ENCODE assay signal across 1 cellular context in genomic region chr3:58084788-58085543, GRCh38.
TF ChIP-seq lines count a peak whose summit lies in the region.

No MANE protein-coding gene starts in this region.

TF ChIP-seq in GM12878, 131 proteins besides CTCF, POLR2A, EP300 and RAD21 (continued from another document and continues in another):
- TF ChIP-seq IRF5 (IDR thresholded peaks at IDR 0.05; ENCODE audit: borderline replicate concordance) (no peak), KLF5 (IDR thresholded peaks at IDR 0.05; ENCODE audit: partially characterized antibody) (no peak), NR2C2 (IDR thresholded peaks at IDR 0.05; ENCODE audit: borderline replicate concordance, control insufficient read depth, insufficient read length, low read depth) (no peak), EED (IDR thresholded peaks at IDR 0.05; ENCODE audit: low read depth) (0 out of 2 replicates have a peak, but pooled peaks have one; percentile 24), REST (IDR thresholded peaks at IDR 0.05; ENCODE audit: low read depth, low read length) (no peak), SIX5 (IDR thresholded peaks at IDR 0.05; ENCODE audit: low read depth, low read length, severe bottlenecking) (no peak), NR2F1 (conservative IDR thresholded peaks at IDR 0.05) (peak; percentile 98), JUNB (IDR thresholded peaks at IDR 0.05) (peak; percentile 20; the same call in 1 of the 2 replicates), ZBED1 (IDR thresholded peaks at IDR 0.05; ENCODE audit: borderline replicate concordance) (peak; percentile 44; the same call in 1 of the 2 replicates), DPF2 (IDR thresholded peaks at IDR 0.05) (no peak), NFYA (IDR thresholded peaks at IDR 0.05; ENCODE audit: borderline replicate concordance, low read depth, low read length) (no peak), RAD51 (IDR thresholded peaks at IDR 0.05) (peak; percentile 80), CBFB (IDR thresholded peaks at IDR 0.05; ENCODE audit: low read depth) (peak; percentile 58; the same call in 1 of the 2 replicates), SMARCA5 (IDR thresholded peaks at IDR 0.05) (no peak), ZNF274 (IDR thresholded peaks at IDR 0.05; ENCODE audit: insufficient read depth, insufficient read length) (no peak), ATF3 (IDR thresholded peaks at IDR 0.05; ENCODE audit: borderline replicate concordance, extremely low read depth, low read depth, low read length) (no peak), BRCA1 (IDR thresholded peaks at IDR 0.05; ENCODE audit: low read depth, low read length) (no peak), CREM (IDR thresholded peaks at IDR 0.05; ENCODE audit: low read depth) (peak; percentile 12; the same call in 1 of the 2 replicates), E4F1 (IDR thresholded peaks at IDR 0.05; ENCODE audit: borderline replicate concordance, partially characterized antibody) (no peak), SMAD1 (IDR thresholded peaks at IDR 0.05; ENCODE audit: low read depth, partially characterized antibody) (no peak), MTA2 (IDR thresholded peaks at IDR 0.05; ENCODE audit: low read depth) (peak; percentile 49; the same call in 1 of the 2 replicates), EZH2 (IDR thresholded peaks at IDR 0.05; ENCODE audit: borderline replicate concordance, control insufficient read depth, low read depth, low read length) (no peak), KDM1A (IDR thresholded peaks at IDR 0.05; ENCODE audit: borderline replicate concordance) (no peak), PRDM15 (CRISPR knock-in tag; IDR thresholded peaks at IDR 0.05) (no peak), RELA (IDR thresholded peaks at IDR 0.05; ENCODE audit: borderline replicate concordance, partially characterized antibody) (no peak), TARDBP (IDR thresholded peaks at IDR 0.05; ENCODE audit: borderline replicate concordance) (no peak), PAX5 (IDR thresholded peaks at IDR 0.05; ENCODE audit: borderline replicate concordance, low read depth, low read length) (no peak), TCF12 (IDR thresholded peaks at IDR 0.05; ENCODE audit: low read depth, low read length) (no peak), MLLT1 (IDR thresholded peaks at IDR 0.05) (no peak), RFX5 (IDR thresholded peaks at IDR 0.05; ENCODE audit: low read depth, low read length) (no peak), ATF7 (IDR thresholded peaks at IDR 0.05; ENCODE audit: low read depth) (peak; percentile 53; the same call in 1 of the 2 replicates), IKZF1 (conservative IDR thresholded peaks at IDR 0.05) (peak; percentile 55; the same call in 1 of the 2 replicates), SREBF1 (IDR thresholded peaks at IDR 0.05; ENCODE audit: low read length) (no peak), TCF7 (IDR thresholded peaks at IDR 0.05; ENCODE audit: borderline replicate concordance) (peak; percentile 93), STAT3 (IDR thresholded peaks at IDR 0.05; ENCODE audit: low read depth, low read length) (no peak), BCLAF1 (IDR thresholded peaks at IDR 0.05) (no peak), SP1 (IDR thresholded peaks at IDR 0.05; ENCODE audit: low read depth, low read length) (no peak), MTA3 (IDR thresholded peaks at IDR 0.05; ENCODE audit: borderline replicate concordance, low read length) (peak; percentile 46; the same call in 1 of the 2 replicates), FOXK2 (IDR thresholded peaks at IDR 0.05) (no peak), FOS (IDR thresholded peaks at IDR 0.05; ENCODE audit: borderline replicate concordance, extremely low read depth, insufficient read length) (no peak), CHD1 (IDR thresholded peaks at IDR 0.05; ENCODE audit: low read depth, low read length) (no peak)
